30 cellular contexts compared by ENCODE assay signal in the genomic region with DNA sequence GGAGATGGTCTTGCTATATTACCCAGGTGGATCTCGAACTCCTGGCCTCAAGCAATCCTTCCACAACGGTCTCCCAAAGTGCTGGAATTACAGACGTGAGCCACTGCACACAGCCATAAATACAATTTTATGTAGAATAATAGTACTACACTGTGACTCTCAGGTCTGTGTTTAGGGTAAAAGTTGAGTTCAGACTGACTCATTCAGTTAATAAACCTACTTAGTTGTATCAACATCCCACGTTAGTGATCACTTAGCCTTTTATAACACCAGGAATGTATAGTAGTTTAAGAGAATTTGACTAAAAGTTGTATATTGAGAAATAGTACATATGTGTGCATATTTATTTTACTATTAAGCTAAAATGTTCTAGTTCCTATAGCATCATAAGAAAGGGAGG.
"Had no signal": no experiment of that assay in that cellular context is flagged by ENCODE, and none has a peak within 500 bp of the region (broad histone marks: within the 10 kb centered on the region; RNA-seq: fewer than 3 reads in every experiment).

No MANE protein-coding gene starts in this region.

- H3K4me3 Mint-ChIP-seq: mesothelial cell of epicardium; naive B cell; neural crest cell; stimulated activated naive CD8-positive, alpha-beta T cell treated with anti-CD3 and anti-CD28 coated beads, Interleukin-15, amount 100 ng/mL, for 72 hours; type B pancreatic cell had no signal

- H3K9me3 Mint-ChIP-seq: mesothelial cell of epicardium; naive B cell; natural killer cell treated with Interleukin-12 subunit alpha and Interleukin-12 subunit beta and Interleukin-15 and Interleukin-18, amount 100 ng/mL, for 72 hours; neural crest cell; stimulated activated naive CD8-positive, alpha-beta T cell treated with anti-CD3 and anti-CD28 coated beads, Interleukin-15, amount 100 ng/mL, for 72 hours; type B pancreatic cell had no signal

- H3K9ac ChIP-seq: parathyroid adenoma had no signal

- ATAC-seq: esophagus mucosa; gastrocnemius medialis; heart left ventricle; left cardiac atrium; left lung; mucosa of descending colon; natural killer cell treated with Interleukin-12 subunit alpha and Interleukin-12 subunit beta and Interleukin-15 and Interleukin-18, amount 100 ng/mL, for 72 hours; sciatic nerve; stimulated activated naive CD8-positive, alpha-beta T cell treated with anti-CD3 and anti-CD28 coated beads, Interleukin-15, amount 100 ng/mL, for 72 hours had no signal

- H3K4me1 ChIP-seq: gastrocnemius medialis, parathyroid adenoma, right atrium auricular region, testis had no signal

- H3K36me3 ChIP-seq: gastrocnemius medialis, left lung, right atrium auricular region had no signal

- H3K27me3 Mint-ChIP-seq: naive B cell; natural killer cell treated with Interleukin-12 subunit alpha and Interleukin-12 subunit beta and Interleukin-15 and Interleukin-18, amount 100 ng/mL, for 72 hours; progenitor cell of endocrine pancreas; stimulated activated naive CD8-positive, alpha-beta T cell treated with anti-CD3 and anti-CD28 coated beads, Interleukin-15, amount 100 ng/mL, for 72 hours; type B pancreatic cell had no signal

- H3K9me3 ChIP-seq: gastrocnemius medialis, heart left ventricle, left lung, mucosa of descending colon, right atrium auricular region, testis, tibial artery had no signal

- H3K27ac Mint-ChIP-seq: mesothelial cell of epicardium; natural killer cell treated with Interleukin-12 subunit alpha and Interleukin-12 subunit beta and Interleukin-15 and Interleukin-18, amount 100 ng/mL, for 72 hours; progenitor cell of endocrine pancreas; stimulated activated naive CD8-positive, alpha-beta T cell treated with anti-CD3 and anti-CD28 coated beads, Interleukin-15, amount 100 ng/mL, for 72 hours; type B pancreatic cell had no signal

- H3K4me2 ChIP-seq: smooth muscle cell had no signal

- H3K27ac ChIP-seq: epithelial cell of prostate, gastrocnemius medialis, heart left ventricle, left lung, parathyroid adenoma, right atrium auricular region, testis, tibial artery had no signal

- H3K36me3 Mint-ChIP-seq: natural killer cell treated with Interleukin-12 subunit alpha and Interleukin-12 subunit beta and Interleukin-15 and Interleukin-18, amount 100 ng/mL, for 72 hours had no signal

- H3K4me3 ChIP-seq: gastrocnemius medialis, heart left ventricle, left lung, mucosa of descending colon, right atrium auricular region, smooth muscle cell, testis, tibial artery had no signal

- H3K27me3 ChIP-seq: gastrocnemius medialis, heart left ventricle, left lung, right atrium auricular region, testis, tibial artery had no signal

- H2AFZ ChIP-seq: parathyroid adenoma had no signal

- DNase-seq: cortex of kidney; effector CD4-positive, alpha-beta T cell; foreskin fibroblast; gastrocnemius medialis; heart left ventricle; hippocampal formation; left cardiac atrium; left lung; mesenchymal stem cell; mucosa of descending colon; naive B cell; stimulated activated CD4-positive, alpha-beta T cell treated with anti-CD3 and anti-CD28 coated beads, Interleukin-12 subunit alpha, Interleukin-12 subunit beta, amount 100 ng/mL, for 4 hours; stimulated activated CD4-positive, alpha-beta T cell treated with anti-CD3 and anti-CD28 coated beads, Interleukin-1b, Interleukin-23, amount 100 ng/mL, for 48 hours; stimulated activated CD4-positive, alpha-beta T cell treated with anti-CD3 and anti-CD28 coated beads, Interleukin-4, amount 100 ng/mL, for 1 hour; stimulated activated CD8-positive, alpha-beta memory T cell treated with anti-CD3 and anti-CD28 coated beads, Interleukin-4, amount 100 ng/mL, for 48 hours; stimulated activated naive CD4-positive, alpha-beta T cell; stimulated activated naive CD8-positive, alpha-beta T cell treated with anti-CD3 and anti-CD28 coated beads, Interleukin-15, amount 100 ng/mL, for 72 hours; testis; tibial artery had no signal
